ENCODE assay signal across 13 cellular contexts in genomic region chr14:105316968-105317498, GRCh38. TPM values are rescaled to one million over a fixed set of nuclear protein-coding genes. Genes with fewer than 3 reads are reported as not detected.
DNase-seq lines count a peak whose midpoint lies in the region; ATAC-seq and TF ChIP-seq lines count a peak whose summit lies in the region.
"Had no signal": no experiment of that assay in that cellular context is flagged by ENCODE, and none has a peak within 500 bp of the region (broad histone marks: within the 10 kb centered on the region; RNA-seq: fewer than 3 reads in every experiment).

No MANE protein-coding gene starts in this region.

- DNase-seq in T-helper 1 cell (no peak), PC-3 (no peak), NCI-H748 (lab: John Stamatoyannopoulos, UW; ENCODE audit: unreplicated experiment) (no peak)
- no peak for DNase-seq in stimulated activated CD4-positive, alpha-beta T cell treated with anti-CD3 and anti-CD28 coated beads, Interleukin-4, amount 100 ng/mL, for 1 hour
- DNase-seq: ACHN; activated CD4-positive, alpha-beta T cell treated with anti-CD3 and anti-CD28 coated beads, Interleukin-2, amount 50 U/mL, for 4 hours; NCI-H1930; SHP77 had no signal

- WGBS in gastroesophageal sphincter (ENCODE audit: low coverage in 1 of 2), 2 donors, result 40 to 58% methylated on average over 4 to 14 of the region's 18 CpGs

- H3K4me2 ChIP-seq in PC-3 (ENCODE audit: low read length), result peak overlapping the region; percentile 99; the same call in 1 of the 2 replicates

- H3K9me3 ChIP-seq in PC-3 (ENCODE audit: low read length), result no peaks in the 10 kb centered on the region
- H3K9me3 ChIP-seq in gastroesophageal sphincter, result no peaks in the 10 kb centered on the region
- H3K9me3 ChIP-seq: neutrophil had no signal

- H3K27ac Mint-ChIP-seq in T-helper 1 cell treated with Interleukin-12 subunit alpha and Interleukin-12 subunit beta and Interleukin-4 antibody, amounts not matched to agents 30 μg/mL and 1 μg/mL, for 36 hours, result no peak overlapping the region
- H3K27ac Mint-ChIP-seq in stimulated activated memory B cell treated with anti-CD40 and anti-IgM and Interleukin-4, amounts not matched to agents 10 μg/mL and 1 μg/mL and 100 μg/mL, for 72 hours, result no peak overlapping the region

- H3K4me1 Mint-ChIP-seq in T-helper 1 cell treated with Interleukin-12 subunit alpha and Interleukin-12 subunit beta and Interleukin-4 antibody, amounts not matched to agents 30 μg/mL and 1 μg/mL, for 36 hours (ENCODE audit: low read depth), result peaks cover 11% of the 10 kb centered on the region
- H3K4me1 Mint-ChIP-seq in stimulated activated memory B cell treated with anti-CD40 and anti-IgM and Interleukin-4, amounts not matched to agents 10 μg/mL and 1 μg/mL and 100 μg/mL, for 72 hours, result peaks cover 38% of the 10 kb centered on the region

- H3K4me1 ChIP-seq in PC-3 (ENCODE audit: insufficient read depth, low read length) (peaks cover 23% of the 10 kb centered on the region; the same call in 1 of the 2 replicates), gastroesophageal sphincter (peaks cover 0 to 52% (median 35%) of the 10 kb centered on the region in 3 donors)

- H3K36me3 Mint-ChIP-seq in T-helper 1 cell treated with Interleukin-12 subunit alpha and Interleukin-12 subunit beta and Interleukin-4 antibody, amounts not matched to agents 30 μg/mL and 1 μg/mL, for 36 hours (ENCODE audit: low read depth), result no peaks in the 10 kb centered on the region
- no peaks in the 10 kb centered on the region for H3K36me3 Mint-ChIP-seq in stimulated activated memory B cell treated with anti-CD40 and anti-IgM and Interleukin-4, amounts not matched to agents 10 μg/mL and 1 μg/mL and 100 μg/mL, for 72 hours

- no TSS peak for BruUV-seq in PC-3 (replicated peaks; lab: Mats Ljungman, UMichigan)

- H3K4me3 Mint-ChIP-seq in T-helper 1 cell treated with Interleukin-12 subunit alpha and Interleukin-12 subunit beta and Interleukin-4 antibody, amounts not matched to agents 30 μg/mL and 1 μg/mL, for 36 hours, result peak overlapping the region; percentile 31
- peak overlapping the region; percentile 2 for H3K4me3 Mint-ChIP-seq in stimulated activated memory B cell treated with anti-CD40 and anti-IgM and Interleukin-4, amounts not matched to agents 10 μg/mL and 1 μg/mL and 100 μg/mL, for 72 hours

- intact Hi-C loops in PC-3 (cut with micrococcal nuclease), result no loop called here

- H3K36me3 ChIP-seq in PC-3 (ENCODE audit: low read depth, low read length), result no peaks in the 10 kb centered on the region
- no peaks in the 10 kb centered on the region for H3K36me3 ChIP-seq in gastroesophageal sphincter
- H3K36me3 ChIP-seq: neutrophil had no signal

- no peaks in the 10 kb centered on the region for H3K9me2 ChIP-seq in PC-3 (replicated peaks; ENCODE audit: low read length)

- H3K4me3 ChIP-seq in PC-3 (ENCODE audit: low read length) (no peak overlapping the region), gastroesophageal sphincter (peak overlapping the region in 1 of 2 donors; percentile 94)

- TF ChIP-seq CTCF in PC-3 (conservative IDR thresholded peaks at IDR 0.05; ENCODE audit: low read depth, low read length) (no peak), gastroesophageal sphincter (IDR thresholded peaks at IDR 0.05) (no peak)

- H2AFZ ChIP-seq in PC-3 (ENCODE audit: low read length), result no peak overlapping the region

- no peaks in the 10 kb centered on the region for H3K27me3 Mint-ChIP-seq in T-helper 1 cell treated with Interleukin-12 subunit alpha and Interleukin-12 subunit beta and Interleukin-4 antibody, amounts not matched to agents 30 μg/mL and 1 μg/mL, for 36 hours (ENCODE audit: low read depth)
- no peaks in the 10 kb centered on the region for H3K27me3 Mint-ChIP-seq in stimulated activated memory B cell treated with anti-CD40 and anti-IgM and Interleukin-4, amounts not matched to agents 10 μg/mL and 1 μg/mL and 100 μg/mL, for 72 hours

- H4K20me1 ChIP-seq in PC-3 (ENCODE audit: low read length), result no peaks in the 10 kb centered on the region

- no peak overlapping the region for H3K9ac ChIP-seq in PC-3 (ENCODE audit: low read length)

- POLR2A ChIA-PET in PC-3 (lab: Charles Lee; ENCODE audit: unreplicated experiment), result no interaction called here

- ATAC-seq in PC-3 (no peak), gastroesophageal sphincter (no peak), GM19328 (IDR thresholded peaks at IDR 0.05; ENCODE audit: unreplicated experiment) (no peak)
- no peak for ATAC-seq in stimulated activated memory B cell treated with anti-CD40 and anti-IgM and Interleukin-4, amounts not matched to agents 10 μg/mL and 1 μg/mL and 100 μg/mL, for 72 hours

- no peak overlapping the region for H3K27ac ChIP-seq in PC-3 (ENCODE audit: low read length)
- peak overlapping the region in 3 of 4 donors; percentile 83 to 91 (median 90) for H3K27ac ChIP-seq in gastroesophageal sphincter
- H3K27ac ChIP-seq: neutrophil had no signal

- H3F3A ChIP-seq in PC-3 (ENCODE audit: low read length, unreplicated experiment), result no peaks in the 10 kb centered on the region

- no peaks in the 10 kb centered on the region for H3K27me3 ChIP-seq in PC-3 (ENCODE audit: low read length)
- H3K27me3 ChIP-seq in gastroesophageal sphincter, result no peaks in the 10 kb centered on the region

- TF ChIP-seq POLR2A in gastroesophageal sphincter (IDR thresholded peaks at IDR 0.05), result no peak

- CTCF ChIA-PET in PC-3 (lab: Charles Lee), result no interaction called here

- TF ChIP-seq EP300 in gastroesophageal sphincter (IDR thresholded peaks at IDR 0.05), result no peak

- H3K9me3 Mint-ChIP-seq in T-helper 1 cell treated with Interleukin-12 subunit alpha and Interleukin-12 subunit beta and Interleukin-4 antibody, amounts not matched to agents 30 μg/mL and 1 μg/mL, for 36 hours, result no peaks in the 10 kb centered on the region
- no peaks in the 10 kb centered on the region for H3K9me3 Mint-ChIP-seq in stimulated activated memory B cell treated with anti-CD40 and anti-IgM and Interleukin-4, amounts not matched to agents 10 μg/mL and 1 μg/mL and 100 μg/mL, for 72 hours

- H3K79me2 ChIP-seq in PC-3 (ENCODE audit: low read length), result peaks cover 63% of the 10 kb centered on the region

RNA-seq across cellular contexts. Expression of gene PACS2, which starts 2.5 kb away (rescaled TPM):
- total RNA-seq in PC-3 (2014; rRNA removed), result 56.0 and 62.0 TPM in 2 replicates
- 10 to 100 TPM; 61.5 to 91.1 (median 74.7) TPM for total RNA-seq in gastroesophageal sphincter

RNA-seq across cellular contexts. Expression of gene BRF1, which starts 16.2 kb away (rescaled TPM):
- total RNA-seq in PC-3 (2014; rRNA removed) (55.8 and 86.1 TPM in 2 replicates), gastroesophageal sphincter (10 to 100 TPM; 25.2 to 35.6 (median 30.9) TPM)
